ENCODE assay signal across 17 cellular contexts in genomic region chr7:5394264-5395105, GRCh38. TPM values are rescaled to one million over a fixed set of nuclear protein-coding genes. Genes with fewer than 3 reads are reported as not detected.
DNase-seq lines count a peak whose midpoint lies in the region; ATAC-seq, FAIRE-seq and TF ChIP-seq lines count a peak whose summit lies in the region.
"Had no signal": no experiment of that assay in that cellular context is flagged by ENCODE, and none has a peak within 500 bp of the region (broad histone marks: within the 10 kb centered on the region; RNA-seq: fewer than 3 reads in every experiment).

No MANE protein-coding gene starts in this region.

- intact Hi-C loops in heart right ventricle (cut with DNase I) (no loop called here), vagina (cut with DNase I) (no loop called here), body of pancreas (cut with DNase I) (loop anchor here (5.0 kb wide), 1 partner anchor 268 kb away; no protein-coding TSS in a partner anchor)

- FAIRE-seq in keratinocyte (lab: Jason Lieb, UNC) = no peak
- FAIRE-seq: small intestine had no signal

- H3K4me3 ChIP-seq in cardiac muscle cell (no peak overlapping the region), heart right ventricle (no peak overlapping the region), keratinocyte (ENCODE audit: control insufficient read depth in 2 of 3, extremely low read depth in 1 of 3, insufficient read depth in 2 of 3, low read depth in 1 of 3, low read length in 3 of 3) (no peak overlapping the region), vagina (no peak overlapping the region), body of pancreas (no peak overlapping the region)
- H3K4me3 ChIP-seq: ovary had no signal

- H3K27ac ChIP-seq in cardiac muscle cell (peak overlapping the region; percentile 48), heart right ventricle (no peak overlapping the region), RWPE1 (peak overlapping the region; percentile 94), keratinocyte (ENCODE audit: control insufficient read depth, insufficient read depth, low read length) (no peak overlapping the region), vagina (peak overlapping the region; percentile 22), body of pancreas (no peak overlapping the region)
- H3K27ac ChIP-seq: foreskin keratinocyte, ovary had no signal

- no peak for TF ChIP-seq POLR2A in vagina (IDR thresholded peaks at IDR 0.05)
- no peak for TF ChIP-seq POLR2A in body of pancreas (IDR thresholded peaks at IDR 0.05)

- no peak for TF ChIP-seq CTCF in cardiac muscle cell (IDR thresholded peaks at IDR 0.05; ENCODE audit: low read depth, low read length)
- no peak for TF ChIP-seq CTCF in heart right ventricle (IDR thresholded peaks at IDR 0.05)
- no peak for TF ChIP-seq CTCF in RWPE1 (conservative IDR thresholded peaks at IDR 0.05; ENCODE audit: low read depth)
- TF ChIP-seq CTCF in keratinocyte (optimal IDR thresholded peaks at IDR 0.05 in 1 of 3, IDR thresholded peaks at IDR 0.05 in 1 of 3, conservative IDR thresholded peaks at IDR 0.05 in 1 of 3; ENCODE audit: extremely low read depth in 1 of 3, insufficient read depth in 2 of 3, low read length in 3 of 3) = no peak
- TF ChIP-seq CTCF in vagina (IDR thresholded peaks at IDR 0.05) = no peak
- TF ChIP-seq CTCF in body of pancreas (IDR thresholded peaks at IDR 0.05) = no peak

- WGBS in heart right ventricle, 2 donors = 86 to 88% methylated on average over 33 of the region's 33 CpGs
- WGBS in body of pancreas, 2 donors = 85 to 87% methylated on average over 2 to 29 of the region's 33 CpGs

- H3K36me3 ChIP-seq in cardiac muscle cell = peaks cover under 1% of the 10 kb centered on the region
- H3K36me3 ChIP-seq in heart right ventricle = peaks cover 0 to 52% (median 14%) of the 10 kb centered on the region in 9 donors
- H3K36me3 ChIP-seq in keratinocyte (ENCODE audit: control insufficient read depth in 2 of 2, extremely low read depth in 1 of 2, insufficient read depth in 2 of 2, low read length in 2 of 2) = peaks cover 19 to 28% of the 10 kb centered on the region in 2 experiments
- peaks cover 0 to 29% of the 10 kb centered on the region in 2 donors for H3K36me3 ChIP-seq in vagina
- peaks cover 3 to 5% of the 10 kb centered on the region in 2 donors for H3K36me3 ChIP-seq in body of pancreas (replicated peaks in 1 of 2; ENCODE audit: insufficient read depth in 1 of 2, low read depth in 2 of 2)
- H3K36me3 ChIP-seq: ovary had no signal

- H3K9ac ChIP-seq in keratinocyte (ENCODE audit: control insufficient read depth, extremely low read depth, insufficient read depth, low read length) = peak overlapping the region; percentile 28

- H3K27me3 ChIP-seq in cardiac muscle cell (no peaks in the 10 kb centered on the region), heart right ventricle (no peaks in the 10 kb centered on the region), keratinocyte (ENCODE audit: control insufficient read depth, extremely low read depth, insufficient read depth, low read length) (no peaks in the 10 kb centered on the region), vagina (no peaks in the 10 kb centered on the region), body of pancreas (no peaks in the 10 kb centered on the region)
- H3K27me3 ChIP-seq: foreskin keratinocyte, ovary had no signal

- no peak overlapping the region for H2AFZ ChIP-seq in keratinocyte (ENCODE audit: control insufficient read depth, low read length)

- H3K9me3 ChIP-seq in cardiac muscle cell (ENCODE audit: low read depth) (no peaks in the 10 kb centered on the region), heart right ventricle (no peaks in the 10 kb centered on the region), keratinocyte (ENCODE audit: control insufficient read depth, low read depth, low read length) (no peaks in the 10 kb centered on the region), vagina (no peaks in the 10 kb centered on the region), body of pancreas (no peaks in the 10 kb centered on the region)
- H3K9me3 ChIP-seq: ovary had no signal

- DNase-seq in cardiac muscle cell (ENCODE audit: low read depth in 1 of 2, low spot score in 1 of 2) (no peak), heart right ventricle (no peak), RWPE1 (ENCODE audit: low spot score) (no peak), keratinocyte (ENCODE audit: low read depth, low spot score) (no peak), vagina (ENCODE audit: extremely low spot score in 2 of 2) (no peak), body of pancreas (no peak)
- no peak for DNase-seq in effector CD8-positive, alpha-beta T cell (lab: John Stamatoyannopoulos, UW)
- no peak for DNase-seq in stimulated activated CD4-positive, alpha-beta T cell treated with anti-CD3 and anti-CD28 coated beads, Interleukin-2, amount 100 ng/mL, for 24 hours
- DNase-seq: activated CD4-positive, CD25-positive, alpha-beta regulatory T cell treated with anti-CD3 and anti-CD28 coated beads, Interleukin-2, amount 50 U/mL, for 72 hours; DMS79 treated with DMSO at 0.1 percent for 48 hours; effector CD4-positive, alpha-beta T cell; foreskin keratinocyte; NCI-H1694; NCI-H446 treated with DMSO at 0.1 percent for 48 hours; ovary; small intestine; stimulated activated naive CD4-positive, alpha-beta T cell treated with Interleukin-2 at 50 U/mL for 16 hours had no signal

- H3K4me1 ChIP-seq in cardiac muscle cell (ENCODE audit: low read depth) = no peaks in the 10 kb centered on the region
- H3K4me1 ChIP-seq in heart right ventricle = peaks cover 0 to 31% (median 13%) of the 10 kb centered on the region in 9 donors
- peaks cover 11% of the 10 kb centered on the region for H3K4me1 ChIP-seq in keratinocyte (ENCODE audit: control insufficient read depth, extremely low read depth, insufficient read depth, low read length)
- peaks cover 46% of the 10 kb centered on the region for H3K4me1 ChIP-seq in vagina
- peaks cover 11% of the 10 kb centered on the region for H3K4me1 ChIP-seq in body of pancreas
- H3K4me1 ChIP-seq: foreskin keratinocyte had no signal

- no peaks in the 10 kb centered on the region for H4K20me1 ChIP-seq in keratinocyte (ENCODE audit: control insufficient read depth, extremely low read depth, insufficient read depth, low read length)

- no peaks in the 10 kb centered on the region for H3K9me1 ChIP-seq in keratinocyte (ENCODE audit: control insufficient read depth, extremely low read depth, insufficient read depth, low read length)

- H3K4me2 ChIP-seq in keratinocyte (ENCODE audit: control insufficient read depth, extremely low read depth, insufficient read depth, low read depth, low read length) = no peak overlapping the region

- dilution Hi-C loops in keratinocyte (cut with MboI; ENCODE audit: extremely low pct_ligation_motif_present, low sequenced_read_pairs) = no loop called here

- POLR2A ChIA-PET in RWPE1 (lab: Yijun Ruan, JAX; ENCODE audit: low non-redundant PET) = no interaction called here

- ATAC-seq in heart right ventricle (no peak), body of pancreas (no peak)
- ATAC-seq: foreskin keratinocyte had no signal

- H3K79me2 ChIP-seq in keratinocyte (ENCODE audit: control insufficient read depth, insufficient read depth, low read length) = peaks cover 69% of the 10 kb centered on the region

- CTCF ChIA-PET in RWPE1 (lab: Yijun Ruan, JAX) = interaction anchor here (0.6 kb wide), 1 partner anchor 1219 kb away, joined by 3 read pairs; no protein-coding TSS in a partner anchor

RNA-seq across cellular contexts. Expression of gene TNRC18, which starts 29.1 kb away (rescaled TPM):
- total RNA-seq in cardiac muscle cell = 111 and 180 TPM in 2 replicates
- 15.1 and 19.2 TPM in 2 replicates for polyA plus RNA-seq in cardiac muscle cell
- 10 to 100 TPM; 26.4 to 42.3 (median 31.6) TPM for total RNA-seq in heart right ventricle
- polyA plus RNA-seq in heart right ventricle = 10 to 100 TPM; 10.1 to 28.8 TPM
- polyA plus RNA-seq in keratinocyte = 9.3 to 25.7 TPM (median 13.2 TPM) in 3 replicates
- polyA plus RNA-seq in keratinocyte (2011; ENCODE audit: low read depth) = 18.5 TPM
- 7.1 and 13.8 TPM in 2 replicates for polyA plus RNA-seq in keratinocyte (2011; cell fraction: cytosol; rRNA removed)
- polyA plus RNA-seq in keratinocyte (2011; cell fraction: nucleus; rRNA removed) = 62.2 and 62.8 TPM in 2 replicates
- 15.0 and 64.6 TPM in 2 replicates for polyA plus RNA-seq in keratinocyte (2012; ENCODE audit: low replicate concordance)
- polyA minus RNA-seq in keratinocyte = 29.6 to 131 TPM (median 30.0 TPM) in 3 replicates
- polyA minus RNA-seq in keratinocyte (2011; cell fraction: cytosol; rRNA and poly(A)+ RNA removed) = 74.2 TPM
- polyA minus RNA-seq in keratinocyte (2011; cell fraction: nucleus; rRNA and poly(A)+ RNA removed) = 86.9 and 115 TPM in 2 replicates
- 79.8 TPM for total RNA-seq in vagina
- 100 to 1,000 TPM in 1 of 2 donors, 10 to 100 TPM in 1; 87.9 to 201 TPM for total RNA-seq in body of pancreas

Comparison
In these comparisons a context has a peak if more than half of its experiments do, and no peak if none do; other contexts are left out.
1. H3K27ac ChIP-seq: peak in cardiac muscle cell (single experiment), RWPE1 (single experiment) and vagina (single experiment); none in heart right ventricle (0 of 10), keratinocyte (single experiment) and body of pancreas (0 of 4).